In genomic region chr13:77477299-77477848, GRCh38 we compare ENCODE assay signal across 9 cellular contexts. TPM values are rescaled to one million over a fixed set of nuclear protein-coding genes. Genes with fewer than 3 reads are reported as not detected.
DNase-seq lines count a peak whose midpoint lies in the region; ATAC-seq and TF ChIP-seq lines count a peak whose summit lies in the region.
"Had no signal": no experiment of that assay in that cellular context is flagged by ENCODE, and none has a peak within 500 bp of the region (broad histone marks: within the 10 kb centered on the region; RNA-seq: fewer than 3 reads in every experiment).

No MANE protein-coding gene starts in this region.

- no peaks in the 10 kb centered on the region for H3K36me3 ChIP-seq in DND-41 (ENCODE audit: insufficient read depth, low read length)
- H3K36me3 ChIP-seq in KOPT-K1 (ENCODE audit: insufficient read depth, low read length): no peaks in the 10 kb centered on the region
- H3K36me3 ChIP-seq in osteoblast (ENCODE audit: insufficient read depth, low read length): no peaks in the 10 kb centered on the region

- TF ChIP-seq CTCF in DND-41 (IDR thresholded peaks at IDR 0.05; ENCODE audit: borderline replicate concordance, extremely low read depth, low read length, poor library complexity, severe bottlenecking) (no peak), osteoblast (IDR thresholded peaks at IDR 0.05; ENCODE audit: extremely low read depth, low read depth, low read length) (no peak)

- peaks cover 12% of the 10 kb centered on the region for H3K4me1 ChIP-seq in DND-41 (ENCODE audit: insufficient read depth, low read length)
- peaks cover 9% of the 10 kb centered on the region for H3K4me1 ChIP-seq in osteoblast (ENCODE audit: insufficient read depth, low read length)

- H3K27me3 ChIP-seq in DND-41 (ENCODE audit: insufficient read depth, low read length, poor library complexity) (no peaks in the 10 kb centered on the region), osteoblast (ENCODE audit: insufficient read depth, low read length) (peaks cover 19% of the 10 kb centered on the region)

- peak overlapping the region; percentile 53; the same call in 1 of the 2 replicates for H3K9ac ChIP-seq in DND-41 (ENCODE audit: low read depth, low read length)

- H3K27ac ChIP-seq in DND-41 (ENCODE audit: low read length): no peak overlapping the region
- peak overlapping the region; percentile 53 for H3K27ac ChIP-seq in KOPT-K1 (ENCODE audit: low read depth, low read length, poor library complexity, severe bottlenecking)
- H3K27ac ChIP-seq in caudate nucleus (ENCODE audit: low read depth, low read length): peak overlapping the region; percentile 81
- H3K27ac ChIP-seq in osteoblast (ENCODE audit: low read depth, low read length): no peak overlapping the region

- H3K4me2 ChIP-seq in DND-41 (ENCODE audit: insufficient read depth, low read length): no peak overlapping the region; the same call in 1 of the 2 replicates
- peak overlapping the region; percentile 93 for H3K4me2 ChIP-seq in osteoblast (ENCODE audit: insufficient read depth, low read length)

- H3K9me3 ChIP-seq in DND-41 (ENCODE audit: insufficient read depth, low read length, severe bottlenecking) (no peaks in the 10 kb centered on the region), KOPT-K1 (ENCODE audit: insufficient read depth, low read length, poor library complexity, severe bottlenecking) (peaks cover 10% of the 10 kb centered on the region), osteoblast (ENCODE audit: low read depth, low read length) (no peaks in the 10 kb centered on the region)

- peak overlapping the region; percentile 77 for H2AFZ ChIP-seq in DND-41 (ENCODE audit: low read depth, low read length)
- no peak overlapping the region for H2AFZ ChIP-seq in osteoblast (ENCODE audit: low read length)

- ATAC-seq in DND-41 (ENCODE audit: insufficient read depth, low read depth): no peak
- ATAC-seq in GM18861 (IDR thresholded peaks at IDR 0.05; ENCODE audit: unreplicated experiment): no peak

- H3K79me2 ChIP-seq in DND-41 (ENCODE audit: insufficient read depth, low read length): no peaks in the 10 kb centered on the region
- no peaks in the 10 kb centered on the region for H3K79me2 ChIP-seq in osteoblast (ENCODE audit: insufficient read depth, low read length)

- H3K4me3 ChIP-seq in DND-41 (ENCODE audit: low read depth in 1 of 2, low read length in 2 of 2) (no peak overlapping the region), osteoblast (ENCODE audit: insufficient read depth, low read length) (no peak overlapping the region)

- H4K20me1 ChIP-seq in DND-41 (ENCODE audit: insufficient read depth, low read length) (no peaks in the 10 kb centered on the region), osteoblast (ENCODE audit: insufficient read depth, low read length) (no peaks in the 10 kb centered on the region)

- DNase-seq in DND-41 (no peak), caudate nucleus (lab: John Stamatoyannopoulos, UW) (no peak), osteoblast (ENCODE audit: insufficient read length, low spot score, missing footprints) (no peak), D341Med (ENCODE audit: low spot score) (no peak), AG08396 (ENCODE audit: low spot score) (no peak)

RNA-seq across cellular contexts. Expression of gene SCEL, which starts 58.1 kb away (rescaled TPM):
- not detected in 2 replicates for total RNA-seq in osteoblast
- total RNA-seq: activated naive CD8-positive, alpha-beta T cell treated with anti-CD3 and anti-CD28 coated beads, Interleukin-2, amount 10 ng/mL, durations not matched to agents 7 days and 5 days; Right ventricle myocardium inferior had no signal

Comparison
In these comparisons a context has a peak if more than half of its experiments do, and no peak if none do; other contexts are left out.
1. H3K27ac ChIP-seq: peak in KOPT-K1 (single experiment) and caudate nucleus (single experiment); none in DND-41 (single experiment) and osteoblast (single experiment).